13 cellular contexts compared by ENCODE assay signal in the genomic region with DNA sequence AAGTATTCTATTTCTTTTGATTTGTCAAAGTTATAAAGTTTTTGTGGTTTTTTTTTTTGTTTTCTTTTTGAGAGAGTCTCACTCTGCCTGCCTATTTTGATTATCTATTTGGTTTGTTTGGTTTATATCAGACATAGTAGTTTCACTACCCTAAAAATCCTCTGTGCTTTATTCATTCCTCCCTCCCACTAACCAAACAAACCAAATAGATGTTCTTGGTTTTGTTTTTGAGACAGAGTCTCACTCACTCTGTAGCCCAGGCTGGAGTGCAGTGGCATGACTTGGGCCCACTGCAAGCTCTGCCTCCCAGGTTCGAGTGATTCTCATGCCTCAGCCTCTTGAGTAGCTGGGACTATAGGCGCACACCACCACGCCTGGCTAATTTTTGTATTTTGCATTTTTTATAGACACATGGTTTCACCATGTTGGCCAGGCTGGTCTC.
DNase-seq lines count a peak whose midpoint lies in the region; ATAC-seq and TF ChIP-seq lines count a peak whose summit lies in the region.
"Had no signal": no experiment of that assay in that cellular context is flagged by ENCODE, and none has a peak within 500 bp of the region (broad histone marks: within the 10 kb centered on the region; RNA-seq: fewer than 3 reads in every experiment).

No MANE protein-coding gene starts in this region.

- H3K9me3 Mint-ChIP-seq in osteocyte (ENCODE audit: unreplicated experiment): no peaks in the 10 kb centered on the region
- H3K9me3 Mint-ChIP-seq: H9 had no signal

- DNase-seq in germinal center (ENCODE audit: low spot score) (peak; percentile 11), osteocyte (ENCODE audit: extremely low spot score, unreplicated experiment) (no peak), OCI-M1 (lab: John Stamatoyannopoulos, UW) (no peak), head of caudate nucleus (no peak)
- DNase-seq: activated CD8-positive, alpha-beta memory T cell treated with anti-CD3 and anti-CD28 coated beads, Interleukin-2, amount 50 U/mL, for 4 hours; anterior cingulate cortex; Caco-2; H9; NCI-H2081; stimulated activated CD4-positive, alpha-beta T cell treated with anti-CD3 and anti-CD28 coated beads, Interleukin-12 subunit alpha, Interleukin-12 subunit beta, amount 100 ng/mL, for 4 hours had no signal

- intact Hi-C loops in head of caudate nucleus (cut with DNase I): no loop called here

- H3K4me1 Mint-ChIP-seq in osteocyte (ENCODE audit: unreplicated experiment): peaks cover 12% of the 10 kb centered on the region

- no peak overlapping the region for H3K27ac Mint-ChIP-seq in osteocyte (ENCODE audit: unreplicated experiment)
- H3K27ac Mint-ChIP-seq: H9 had no signal

- H3K4me3 Mint-ChIP-seq in osteocyte (ENCODE audit: unreplicated experiment): no peak overlapping the region
- H3K4me3 Mint-ChIP-seq: H9 had no signal

- no peaks in the 10 kb centered on the region for H3K36me3 Mint-ChIP-seq in osteocyte (ENCODE audit: unreplicated experiment)

- peak; percentile 79 for ATAC-seq in GM18519 (IDR thresholded peaks at IDR 0.05; ENCODE audit: low FRiP score, unreplicated experiment)
- ATAC-seq in GM21526 (IDR thresholded peaks at IDR 0.05; ENCODE audit: low FRiP score, unreplicated experiment): peak; percentile 84
- ATAC-seq in HG03196 (IDR thresholded peaks at IDR 0.05; ENCODE audit: unreplicated experiment): peak; percentile 55

- TF ChIP-seq CTCF in osteocyte (IDR thresholded peaks at IDR 0.05): no peak

- H3K27me3 Mint-ChIP-seq in osteocyte (ENCODE audit: unreplicated experiment): peaks cover 19% of the 10 kb centered on the region
